Comparison of ENCODE assay signal across 10 cellular contexts in genomic region chr3:63970596-63971468, GRCh38. TPM values are rescaled to one million over a fixed set of nuclear protein-coding genes. Genes with fewer than 3 reads are reported as not detected.
DNase-seq lines count a peak whose midpoint lies in the region; ATAC-seq and TF ChIP-seq lines count a peak whose summit lies in the region.
"Had no signal": no experiment of that assay in that cellular context is flagged by ENCODE, and none has a peak within 500 bp of the region (broad histone marks: within the 10 kb centered on the region; RNA-seq: fewer than 3 reads in every experiment).

No MANE protein-coding gene starts in this region.

- peak overlapping the region; percentile 78 for H2AK5ac ChIP-seq in mesenchymal stem cell (ENCODE audit: low read length, severe bottlenecking)

- H3K36me3 Mint-ChIP-seq in activated CD4-positive, alpha-beta T cell treated with anti-CD3 and anti-CD28 coated beads for 36 hours (ENCODE audit: low read depth): peaks cover 14% of the 10 kb centered on the region

- H3K27me3 ChIP-seq in mesenchymal stem cell (ENCODE audit: control insufficient read depth in 1 of 2, insufficient read depth in 1 of 2, low read length in 2 of 2) (no peaks in the 10 kb centered on the region), psoas muscle (ENCODE audit: insufficient read depth in 3 of 3, low read length in 2 of 3) (no peaks in the 10 kb centered on the region)
- H3K27me3 ChIP-seq: heart right ventricle had no signal

- H3K4me3 ChIP-seq in mesenchymal stem cell (ENCODE audit: insufficient read depth in 1 of 2, low read depth in 1 of 2, low read length in 2 of 2): peak overlapping the region in 1 of 2 experiments; percentile 61
- H3K4me3 ChIP-seq in psoas muscle: no peak overlapping the region
- H3K4me3 ChIP-seq: heart right ventricle had no signal

- H2BK15ac ChIP-seq in mesenchymal stem cell (ENCODE audit: low read depth, poor library complexity, severe bottlenecking): no peak overlapping the region

- ATAC-seq in activated CD4-positive, alpha-beta T cell treated with anti-CD3 and anti-CD28 coated beads for 36 hours: no peak
- no peak for ATAC-seq in HG02852 (IDR thresholded peaks at IDR 0.05; ENCODE audit: unreplicated experiment)
- no peak for ATAC-seq in psoas muscle

- DNase-seq in activated CD4-positive, alpha-beta T cell treated with anti-CD3 and anti-CD28 coated beads for 36 hours: no peak
- no peak for DNase-seq in activated CD4-positive, alpha-beta T cell treated with anti-CD3 and anti-CD28 coated beads, Interleukin-2, amount 50 U/mL, for 4 hours
- DNase-seq in cerebellar cortex (ENCODE audit: low spot score) (peak; percentile 49), mesenchymal stem cell (peak; percentile 39), substantia nigra (lab: John Stamatoyannopoulos, UW) (peak in 28 of 49 donors; percentile 5 to 65 (median 17)), NCI-H526 treated with DMSO at 0.1 percent for 48 hours (lab: John Stamatoyannopoulos, UW) (no peak), psoas muscle (no peak)
- DNase-seq: heart right ventricle; stimulated activated CD4-positive, alpha-beta T cell treated with anti-CD3 and anti-CD28 coated beads, Interleukin-4, amount 100 ng/mL, for 24 hours had no signal

- peak overlapping the region in 1 of 2 experiments; percentile 29 for H3K18ac ChIP-seq in mesenchymal stem cell (ENCODE audit: low read depth in 1 of 2, low read length in 2 of 2)

- CTCF ChIA-PET in activated CD4-positive, alpha-beta T cell treated with anti-CD3 and anti-CD28 coated beads for 36 hours (lab: Charles Lee): interaction anchor here (1.2 kb wide), 1 partner anchor 9 kb away, joined by 3 read pairs; no protein-coding TSS in a partner anchor

- H3K23ac ChIP-seq in mesenchymal stem cell (ENCODE audit: low read length in 2 of 2): no peak overlapping the region

- H3K9ac ChIP-seq in mesenchymal stem cell (ENCODE audit: low read length): peak overlapping the region; percentile 61

- H3K27ac ChIP-seq in mesenchymal stem cell (ENCODE audit: low read length, poor library complexity, severe bottlenecking): peak overlapping the region; percentile 15
- no peak overlapping the region for H3K27ac ChIP-seq in substantia nigra (ENCODE audit: low read depth, low read length, poor library complexity, severe bottlenecking)
- no peak overlapping the region for H3K27ac ChIP-seq in psoas muscle

- WGBS in mesenchymal stem cell: 19% methylated on average over 10 of the region's 11 CpGs
- WGBS in psoas muscle, 3 donors: 45 to 59% (median 46%) methylated on average over 11 of the region's 11 CpGs

- H3K9me3 Mint-ChIP-seq in activated CD4-positive, alpha-beta T cell treated with anti-CD3 and anti-CD28 coated beads for 36 hours (ENCODE audit: low read depth): no peaks in the 10 kb centered on the region

- H3K36me3 ChIP-seq in mesenchymal stem cell (ENCODE audit: control insufficient read depth in 1 of 2, insufficient read depth in 2 of 2, low read depth in 1 of 2, low read length in 2 of 2): peaks cover 4 to 15% of the 10 kb centered on the region in 2 experiments
- H3K36me3 ChIP-seq in psoas muscle (ENCODE audit: insufficient read depth in 1 of 2, low read depth in 1 of 2): no peaks in the 10 kb centered on the region

- no peak overlapping the region for H2AFZ ChIP-seq in mesenchymal stem cell (ENCODE audit: low read depth, low read length)

- no peak overlapping the region for H3K4me2 ChIP-seq in mesenchymal stem cell (ENCODE audit: low read length, poor library complexity, severe bottlenecking)

- no peak overlapping the region for H3K4ac ChIP-seq in mesenchymal stem cell (ENCODE audit: low read depth in 1 of 2, low read length in 2 of 2)

- no peaks in the 10 kb centered on the region for H3K9me3 ChIP-seq in mesenchymal stem cell (ENCODE audit: control insufficient read depth, low read length)
- no peaks in the 10 kb centered on the region for H3K9me3 ChIP-seq in psoas muscle
- H3K9me3 ChIP-seq: heart right ventricle had no signal

- H3K14ac ChIP-seq in mesenchymal stem cell (ENCODE audit: low read length in 2 of 2): no peak overlapping the region

- H3K4me1 Mint-ChIP-seq in activated CD4-positive, alpha-beta T cell treated with anti-CD3 and anti-CD28 coated beads for 36 hours: peaks cover 92% of the 10 kb centered on the region

- POLR2A ChIA-PET in activated CD4-positive, alpha-beta T cell treated with anti-CD3 and anti-CD28 coated beads for 36 hours (lab: Charles Lee): interaction anchor here (1.6 kb wide), 1 partner anchor 8 kb away, joined by 4 read pairs; no protein-coding TSS in a partner anchor

- H3K4me3 Mint-ChIP-seq in activated CD4-positive, alpha-beta T cell treated with anti-CD3 and anti-CD28 coated beads for 36 hours: peak overlapping the region; percentile 75

- H3K4me1 ChIP-seq in mesenchymal stem cell (ENCODE audit: control insufficient read depth, insufficient read depth, low read depth, low read length) (peaks cover 18% of the 10 kb centered on the region), psoas muscle (peaks cover 76% of the 10 kb centered on the region)

- TF ChIP-seq CTCF in psoas muscle (IDR thresholded peaks at IDR 0.05): no peak

- H4K91ac ChIP-seq in mesenchymal stem cell (ENCODE audit: low read length): no peak overlapping the region

- H3K27me3 Mint-ChIP-seq in activated CD4-positive, alpha-beta T cell treated with anti-CD3 and anti-CD28 coated beads for 36 hours: no peaks in the 10 kb centered on the region

- no peak overlapping the region for H4K8ac ChIP-seq in mesenchymal stem cell (ENCODE audit: low read length)

- H2BK12ac ChIP-seq in mesenchymal stem cell (ENCODE audit: low read length in 2 of 2): peak overlapping the region in 1 of 2 experiments; percentile 56

- no peak overlapping the region for H2BK120ac ChIP-seq in mesenchymal stem cell (ENCODE audit: low read depth, low read length)

- H3K79me1 ChIP-seq in mesenchymal stem cell (replicated peaks; ENCODE audit: low read length, poor library complexity, severe bottlenecking): peaks cover 27% of the 10 kb centered on the region

- peak overlapping the region; percentile 89 for H3K27ac Mint-ChIP-seq in activated CD4-positive, alpha-beta T cell treated with anti-CD3 and anti-CD28 coated beads for 36 hours

- intact Hi-C loops in activated CD4-positive, alpha-beta T cell treated with anti-CD3 and anti-CD28 coated beads for 36 hours (cut with DNase I, micrococcal nuclease): loop anchor here (1.0 kb wide), 1 partner anchor 8 kb away; no protein-coding TSS in a partner anchor
- intact Hi-C loops in psoas muscle (cut with DNase I): no loop called here

- peak overlapping the region; percentile 76 for H2BK5ac ChIP-seq in mesenchymal stem cell (ENCODE audit: low read depth, low read length, poor library complexity, severe bottlenecking)

RNA-seq across cellular contexts. Expression of gene PSMD6, which starts 52.5 kb away (rescaled TPM):
- total RNA-seq in activated CD4-positive, alpha-beta T cell treated with anti-CD3 and anti-CD28 coated beads for 36 hours: 100 to 1,000 TPM; 109 to 117 TPM
- 110 TPM for polyA plus RNA-seq in mesenchymal stem cell (2013, experiment 1 of 2)
- polyA plus RNA-seq in mesenchymal stem cell (2013, experiment 2 of 2): 110 TPM
- total RNA-seq in psoas muscle: 100 to 1,000 TPM in 3 of 4 donors, 10 to 100 TPM in 1; 81.8 to 180 (median 128) TPM
- polyA plus RNA-seq in psoas muscle: 100 to 1,000 TPM; 145 to 333 (median 186) TPM

RNA-seq across cellular contexts. Expression of gene SCAANT1, which starts 58.6 kb away (rescaled TPM):
- total RNA-seq in activated CD4-positive, alpha-beta T cell treated with anti-CD3 and anti-CD28 coated beads for 36 hours: not detected
- 0.88 TPM for polyA plus RNA-seq in mesenchymal stem cell (2013, experiment 1 of 2)
- polyA plus RNA-seq in mesenchymal stem cell (2013, experiment 2 of 2): 0.63 TPM
- not detected for total RNA-seq in psoas muscle
- not detected for polyA plus RNA-seq in psoas muscle
- total RNA-seq: heart right ventricle had no signal
- polyA plus RNA-seq: heart right ventricle had no signal

Comparison
In these comparisons a context has a peak if more than half of its experiments do, and no peak if none do; other contexts are left out.
1. DNase-seq: peak in cerebellar cortex (single experiment), mesenchymal stem cell (single experiment) and substantia nigra (28 of 49); none in activated CD4-positive, alpha-beta T cell treated with anti-CD3 and anti-CD28 coated beads for 36 hours (single experiment), activated CD4-positive, alpha-beta T cell treated with anti-CD3 and anti-CD28 coated beads, Interleukin-2, amount 50 U/mL, for 4 hours (0 of 2), NCI-H526 treated with DMSO at 0.1 percent for 48 hours (single experiment) and psoas muscle (0 of 2).
2. intact Hi-C loops: an anchor here in activated CD4-positive, alpha-beta T cell treated with anti-CD3 and anti-CD28 coated beads for 36 hours (1.0 kb wide); none called in psoas muscle.